Comparison of ENCODE assay signal across 8 cellular contexts in the genomic region with DNA sequence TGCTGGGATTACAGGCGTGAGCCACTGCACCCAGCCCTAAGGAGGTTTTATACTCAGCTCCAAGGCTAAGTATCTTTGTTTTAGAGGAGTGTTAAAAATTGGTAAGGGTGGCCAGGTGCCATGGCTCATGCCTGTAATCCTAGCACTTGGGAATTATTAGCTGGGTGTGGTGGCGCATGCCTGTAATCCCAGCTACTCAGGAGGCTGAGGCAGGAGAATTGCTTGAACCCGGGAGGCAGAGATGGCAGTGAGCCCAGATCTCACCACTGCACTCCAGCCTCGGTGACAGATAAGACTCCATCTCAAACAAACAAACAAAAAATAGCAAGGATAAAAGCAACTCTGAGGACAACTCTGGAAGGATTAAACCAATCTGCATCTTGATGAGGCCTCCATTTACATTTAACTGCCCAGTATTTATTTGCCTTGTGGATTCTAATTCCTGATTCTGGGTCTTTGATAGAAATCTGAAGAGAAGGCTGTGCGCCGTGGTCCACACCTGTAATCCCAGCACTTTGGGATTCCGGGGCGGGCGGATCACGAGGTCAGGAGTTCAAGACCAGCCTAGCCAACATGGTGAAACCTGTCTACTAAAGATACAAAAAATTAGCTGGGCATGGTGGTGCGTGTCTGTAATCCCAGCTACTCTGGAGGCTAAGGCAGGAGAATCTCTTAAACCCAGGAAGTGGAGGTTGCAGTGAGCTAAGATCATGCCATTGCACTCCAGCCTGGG. TPM values are rescaled to one million over a fixed set of nuclear protein-coding genes. Genes with fewer than 3 reads are reported as not detected.
A peak's percentile ranks its signal among the peaks of the same experiment; 100 is the strongest.
DNase-seq lines count a peak whose midpoint lies in the region; ATAC-seq and TF ChIP-seq lines count a peak whose summit lies in the region.
"Not testable (repeated sequence)": the region's sequence is repeated elsewhere in the genome, so short reads cannot be mapped to it uniquely, and the experiment has no call there.
"Had no signal": no experiment of that assay in that cellular context is flagged by ENCODE, and none has a peak within 500 bp of the region (broad histone marks: within the 10 kb centered on the region; RNA-seq: fewer than 3 reads in every experiment).

No MANE protein-coding gene starts in this region.

- intact Hi-C loops in CD4-positive, alpha-beta memory T cell (cut with micrococcal nuclease); colonic mucosa (cut with DNase I); transverse colon (cut with DNase I; ENCODE audit: low total_unique reads): not testable (repeated sequence)

- not testable (repeated sequence) for DNase-seq in CD4-positive, alpha-beta memory T cell; T-cell; naive B cell
- peak; percentile 47 for DNase-seq in activated effector memory CD4-positive, alpha-beta T cell treated with anti-CD3 and anti-CD28 coated beads, Interleukin-2, amount 50 U/mL, for 16 hours
- peak; percentile 38 for DNase-seq in colonic mucosa
- DNase-seq in transverse colon: peak; percentile 33

- not testable (repeated sequence) for ATAC-seq in T-cell (replicated peaks in 1 of 4); naive B cell (ENCODE audit: low read depth in 2 of 2)

- H3K36me3 ChIP-seq in CD4-positive, alpha-beta memory T cell (ENCODE audit: insufficient read depth, low read length): peaks cover 29% of the 10 kb centered on the region
- not testable (repeated sequence) for H3K36me3 ChIP-seq in colonic mucosa
- H3K36me3 ChIP-seq in transverse colon: peaks cover 0 to 18% (median 2%) of the 10 kb centered on the region in 4 donors

- H3K27ac Mint-ChIP-seq in CD4-positive, alpha-beta memory T cell: peak overlapping the region in 3 of 7 donors; percentile 24 to 75 (median 40)
- peak overlapping the region; percentile 16 to 82 for H3K27ac Mint-ChIP-seq in T-cell
- H3K27ac Mint-ChIP-seq in naive B cell: peak overlapping the region in 4 of 6 donors; percentile 20 to 81 (median 52)

- H3K4me1 Mint-ChIP-seq in CD4-positive, alpha-beta memory T cell: peaks cover 26 to 65% (median 41%) of the 10 kb centered on the region in 4 donors
- H3K4me1 Mint-ChIP-seq in T-cell (peaks cover 42 to 56% (median 48%) of the 10 kb centered on the region in 3 donors), naive B cell (peaks cover 21 to 56% (median 35%) of the 10 kb centered on the region in 3 donors)

- 85 to 97% methylated on average over 6 to 11 of the region's 11 CpGs for WGBS in transverse colon (ENCODE audit: low coverage in 1 of 2), 2 donors

- in situ Hi-C loops in transverse colon (cut with MboI; ENCODE audit: low pct_ligation_motif_present in 1 of 4, low pct_unique_long_range_greater_than_20kb in 1 of 4, low sequenced_read_pairs in 3 of 4): not testable (repeated sequence)

- H3K4me3 ChIP-seq in CD4-positive, alpha-beta memory T cell (ENCODE audit: low read length in 2 of 2); colonic mucosa: not testable (repeated sequence)
- peak overlapping the region in 1 of 4 donors; percentile 25 for H3K4me3 ChIP-seq in transverse colon

- H3K36me3 Mint-ChIP-seq in CD4-positive, alpha-beta memory T cell: peaks cover 29 to 52% of the 10 kb centered on the region in 2 donors
- peaks cover 34% of the 10 kb centered on the region for H3K36me3 Mint-ChIP-seq in T-cell
- not testable (repeated sequence) for H3K36me3 Mint-ChIP-seq in naive B cell

- not testable (repeated sequence) for H3K9me3 Mint-ChIP-seq in CD4-positive, alpha-beta memory T cell; T-cell; naive B cell

- H3K4me3 Mint-ChIP-seq in CD4-positive, alpha-beta memory T cell: peak overlapping the region in 5 of 8 donors; percentile 23 to 59 (median 45)
- H3K4me3 Mint-ChIP-seq in T-cell (peak overlapping the region; percentile 6 to 86 (median 41)), naive B cell (peak overlapping the region in 5 of 8 donors; percentile 9 to 99 (median 47))

- H3K27me3 ChIP-seq in CD4-positive, alpha-beta memory T cell (ENCODE audit: insufficient read depth, low read length); colonic mucosa; transverse colon: not testable (repeated sequence)

- TF ChIP-seq POLR2A in transverse colon (IDR thresholded peaks at IDR 0.05): not testable (repeated sequence)

- H3K9ac ChIP-seq in colonic mucosa (ENCODE audit: low read depth in 2 of 2, low read length in 2 of 2): not testable (repeated sequence)

- peaks cover 40% of the 10 kb centered on the region for H3K4me1 ChIP-seq in CD4-positive, alpha-beta memory T cell (ENCODE audit: insufficient read depth, low read length)
- not testable (repeated sequence) for H3K4me1 ChIP-seq in colonic mucosa
- peaks cover 15 to 48% (median 27%) of the 10 kb centered on the region in 4 donors for H3K4me1 ChIP-seq in transverse colon

- H3K27me3 Mint-ChIP-seq in CD4-positive, alpha-beta memory T cell; T-cell; naive B cell: not testable (repeated sequence)

- H3K9me3 ChIP-seq in CD4-positive, alpha-beta memory T cell (ENCODE audit: control insufficient read depth in 1 of 2, low read length in 2 of 2); colonic mucosa; transverse colon: not testable (repeated sequence)

- not testable (repeated sequence) for TF ChIP-seq CTCF in colonic mucosa (IDR thresholded peaks at IDR 0.05); transverse colon (IDR thresholded peaks at IDR 0.05)

- POLR2A ChIA-PET in CD4-positive, alpha-beta memory T cell (lab: Charles Lee; ENCODE audit: partially characterized antibody): interaction anchor here (0.6 to 3.1 kb wide), 4 partner anchors 9 to 285 kb away, joined by 3 to 16 read pairs (median 3); a partner anchor contains a TSS
- POLR2A ChIA-PET in T-cell (lab: Charles Lee): interaction anchor here in 1 of 2 donors (0.7 to 0.8 kb wide), 2 partner anchors 14 to 47 kb away, joined by 6 to 9 read pairs; no protein-coding TSS in a partner anchor

- CTCF ChIA-PET in CD4-positive, alpha-beta memory T cell (lab: Charles Lee; ENCODE audit: partially characterized antibody): interaction anchor here (0.7 to 1.1 kb wide), 2 partner anchors 64 to 118 kb away, joined by 4 to 5 read pairs; no protein-coding TSS in a partner anchor
- CTCF ChIA-PET in T-cell (lab: Charles Lee): interaction anchor here in 1 of 2 donors (0.7 kb wide), 1 partner anchor 17 kb away, joined by 3 read pairs; no protein-coding TSS in a partner anchor

- peak overlapping the region; percentile 4 for H3K27ac ChIP-seq in CD4-positive, alpha-beta memory T cell (ENCODE audit: low read depth, low read length)
- H3K27ac ChIP-seq in colonic mucosa: not testable (repeated sequence)
- H3K27ac ChIP-seq in transverse colon: peak overlapping the region; percentile 13 to 93 (median 70)

- not testable (repeated sequence) for TF ChIP-seq EP300 in transverse colon (IDR thresholded peaks at IDR 0.05; ENCODE audit: low read depth)

RNA-seq across cellular contexts. Expression of a gene that starts 3.2 kb away (rescaled TPM):
- 100 to 1,000 TPM; 242 to 247 TPM for total RNA-seq in CD4-positive, alpha-beta memory T cell
- polyA plus RNA-seq in CD4-positive, alpha-beta memory T cell: 100 to 1,000 TPM; 545 to 843 TPM
- total RNA-seq in T-cell: 100 to 1,000 TPM; 175 to 215 (median 187) TPM
- total RNA-seq in colonic mucosa: 100 to 1,000 TPM; 331 to 504 TPM
- polyA plus RNA-seq in naive B cell (ENCODE audit: low read depth in 6 of 6): 1,000 to 10,000 TPM in 1 of 6 donors, 100 to 1,000 TPM in 5; 660 to 1,169 (median 730) TPM
- 100 to 1,000 TPM; 175 to 307 (median 261) TPM for total RNA-seq in transverse colon

RNA-seq across cellular contexts. Expression of a gene that starts 7.1 kb away (rescaled TPM):
- 100 to 1,000 TPM; 848 to 858 TPM for total RNA-seq in CD4-positive, alpha-beta memory T cell
- 100 to 1,000 TPM in 1 of 2 donors, 10 to 100 TPM in 1; 88.0 to 118 TPM for polyA plus RNA-seq in CD4-positive, alpha-beta memory T cell
- total RNA-seq in T-cell (1,000 to 10,000 TPM in 2 of 5 donors, 100 to 1,000 TPM in 3; 707 to 1,066 (median 764) TPM), colonic mucosa (100 to 1,000 TPM; 579 to 596 TPM), transverse colon (100 to 1,000 TPM; 340 to 492 (median 432) TPM)
- polyA plus RNA-seq in naive B cell (ENCODE audit: low read depth in 6 of 6): 100 to 1,000 TPM; 116 to 172 (median 146) TPM

RNA-seq across cellular contexts. Expression of a gene that starts 21.1 kb away (rescaled TPM):
- not detected for total RNA-seq in CD4-positive, alpha-beta memory T cell
- not detected for polyA plus RNA-seq in CD4-positive, alpha-beta memory T cell
- total RNA-seq in T-cell (under 1 TPM in 1 of 5 donors, not detected in 4; 0.19 TPM), colonic mucosa (under 1 TPM in 1 of 2 donors, not detected in 1; 0.17 TPM), transverse colon (under 1 TPM in 1 of 4 donors, not detected in 3; 0.27 TPM)
- polyA plus RNA-seq in naive B cell (ENCODE audit: low read depth in 6 of 6): not detected
- total RNA-seq: OCI-LY7, Right ventricle myocardium superior had no signal

RNA-seq across cellular contexts. Expression of a gene that starts 54.5 kb away (rescaled TPM):
- total RNA-seq in CD4-positive, alpha-beta memory T cell: 10 to 100 TPM; 25.0 to 28.2 TPM
- polyA plus RNA-seq in CD4-positive, alpha-beta memory T cell: 1 to 10 TPM; 3.1 to 8.5 TPM
- total RNA-seq in T-cell: 10 to 100 TPM; 21.4 to 29.9 (median 25.9) TPM
- 1 to 10 TPM; 3.2 to 3.8 TPM for total RNA-seq in colonic mucosa
- 1 to 10 TPM in 4 of 6 donors, under 1 TPM in 1, not detected in 1; 1.00 to 1.8 (median 1.4) TPM for polyA plus RNA-seq in naive B cell (ENCODE audit: low read depth in 6 of 6)
- total RNA-seq in transverse colon: 10 to 100 TPM in 2 of 4 donors, 1 to 10 TPM in 2; 6.8 to 20.9 (median 10.3) TPM

RNA-seq across cellular contexts. Expression of a gene that starts 56.3 kb away (rescaled TPM):
- 10 to 100 TPM; 26.9 to 37.0 TPM for total RNA-seq in CD4-positive, alpha-beta memory T cell
- 10 to 100 TPM; 24.5 to 33.1 TPM for polyA plus RNA-seq in CD4-positive, alpha-beta memory T cell
- total RNA-seq in T-cell (10 to 100 TPM; 31.4 to 44.7 (median 39.1) TPM), colonic mucosa (10 to 100 TPM; 20.7 to 36.9 TPM), transverse colon (10 to 100 TPM; 22.4 to 37.0 (median 34.1) TPM)
- 10 to 100 TPM; 14.8 to 29.0 (median 18.5) TPM for polyA plus RNA-seq in naive B cell (ENCODE audit: low read depth in 6 of 6)
